In the genomic region with DNA sequence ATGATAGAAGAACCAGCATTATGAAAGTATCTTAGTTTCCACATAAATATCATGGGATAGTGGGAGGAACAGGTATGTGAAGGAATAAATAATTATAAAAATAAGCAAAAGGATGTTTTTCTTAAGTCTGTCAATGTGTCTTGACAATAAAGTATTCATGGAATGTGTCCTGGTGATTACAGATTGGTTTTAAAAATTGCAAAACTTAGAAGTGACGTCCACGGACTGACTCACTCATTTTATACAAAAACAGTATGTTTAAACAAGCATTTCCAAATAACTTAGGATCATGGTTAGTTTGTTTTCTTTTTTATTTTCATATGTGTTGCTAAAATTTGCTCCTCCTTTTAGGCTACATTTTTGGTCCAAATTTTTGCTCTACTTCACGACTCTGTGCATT, we compare ENCODE assay signal across 23 cellular contexts.
DNase-seq lines count a peak whose midpoint lies in the region; ATAC-seq, FAIRE-seq and TF ChIP-seq lines count a peak whose summit lies in the region.
"Had no signal": no experiment of that assay in that cellular context is flagged by ENCODE, and none has a peak within 500 bp of the region (broad histone marks: within the 10 kb centered on the region; RNA-seq: fewer than 3 reads in every experiment).

No MANE protein-coding gene starts in this region.

- in situ Hi-C loops in astrocyte of the spinal cord (cut with HindIII; ENCODE audit: low sequenced_read_pairs) = no loop called here

- DNase-seq in A172 (ENCODE audit: low spot score) (peak; percentile 22), HCEC 1CT (peak; percentile 89), astrocyte of the spinal cord (ENCODE audit: low read depth, low spot score) (peak; percentile 45), foreskin fibroblast (peak; percentile 60 to 64), GM19239 (ENCODE audit: insufficient read length, low spot score) (no peak), DMS 273 (lab: John Stamatoyannopoulos, UW; ENCODE audit: unreplicated experiment) (no peak)
- DNase-seq: 8988T; activated CD4-positive, alpha-beta T cell treated with anti-CD3 and anti-CD28 coated beads for 36 hours; activated gamma-delta T cell; amygdala; heart right ventricle; mesendoderm; natural killer cell; NCI-H2081 treated with DMSO at 0.1 percent for 48 hours; NCI-H510A; stimulated activated naive CD8-positive, alpha-beta T cell treated with anti-CD3 and anti-CD28 coated beads, Interleukin-15, Interleukin-2, amounts not matched to agents 100 U/mL and 50 U/mL, for 24 hours; T1000; transverse colon had no signal

- H3K4me3 ChIP-seq in astrocyte of the spinal cord (ENCODE audit: low read depth, low read length) = no peak overlapping the region
- no peak overlapping the region for H3K4me3 ChIP-seq in foreskin fibroblast (ENCODE audit: low read depth in 1 of 2, low read length in 2 of 2)
- H3K4me3 ChIP-seq: heart right ventricle, SK-N-MC, transverse colon had no signal

- TF ChIP-seq CTCF in astrocyte of the spinal cord (IDR thresholded peaks at IDR 0.05; ENCODE audit: low read depth, low read length) (no peak), foreskin fibroblast (IDR thresholded peaks at IDR 0.05; ENCODE audit: low read depth, low read length) (no peak)

- FAIRE-seq in GM19239 (lab: Jason Lieb, UNC) = no peak
- FAIRE-seq: colon, keratinocyte had no signal

- ATAC-seq in HG03521 (IDR thresholded peaks at IDR 0.05; ENCODE audit: unreplicated experiment) (no peak), GM18498 (IDR thresholded peaks at IDR 0.05; ENCODE audit: unreplicated experiment) (no peak)
- ATAC-seq: activated CD4-positive, alpha-beta T cell treated with anti-CD3 and anti-CD28 coated beads for 36 hours; heart right ventricle; natural killer cell; stimulated activated naive CD8-positive, alpha-beta T cell treated with anti-CD3 and anti-CD28 coated beads, Interleukin-15, Interleukin-2, amounts not matched to agents 100 U/mL and 50 U/mL, for 24 hours had no signal

Comparison
In these comparisons a context has a peak if more than half of its experiments do, and no peak if none do; other contexts are left out.
1. DNase-seq: peak in A172 (single experiment), HCEC 1CT (single experiment), astrocyte of the spinal cord (single experiment) and foreskin fibroblast (2 of 2); none in GM19239 (single experiment) and DMS 273 (single experiment).